Comparison of ENCODE assay signal across 1 cellular context in genomic region chr10:68074775-68075549, GRCh38.
TF ChIP-seq lines count a peak whose summit lies in the region.

Gene HERC4, minus strand, starts transcription at chr10:68075283. Its CDS starts 2,175 bp downstream, at chr10:68073108.

TF ChIP-seq in HepG2, 621 proteins besides CTCF, POLR2A, EP300 and RAD21 (continued from another document):
- TF ChIP-seq UBTF (CRISPR knock-in tag; IDR thresholded peaks at IDR 0.05), result peak; percentile 95
- TF ChIP-seq WIZ (CRISPR knock-in tag; IDR thresholded peaks at IDR 0.05), result peak; percentile 55; the same call in 1 of the 2 replicates
- TF ChIP-seq KDM6A (CRISPR knock-in tag; IDR thresholded peaks at IDR 0.05; ENCODE audit: low read depth), result 0 out of 2 replicates have a peak, but pooled peaks have one; percentile 32
- no peak for TF ChIP-seq SIX1 (CRISPR knock-in tag; IDR thresholded peaks at IDR 0.05; ENCODE audit: borderline replicate concordance)
- TF ChIP-seq REST (IDR thresholded peaks at IDR 0.05; ENCODE audit: borderline replicate concordance in 1 of 2, low read depth in 1 of 2, low read length in 2 of 2), result peak in 1 of 2 experiments; percentile 14; a peak in 1 of 4 replicates
- peak; percentile 83; the same call in 1 of the 2 replicates for TF ChIP-seq KDM5B (CRISPR knock-in tag; IDR thresholded peaks at IDR 0.05; ENCODE audit: borderline replicate concordance)
- TF ChIP-seq, protein P1, sequence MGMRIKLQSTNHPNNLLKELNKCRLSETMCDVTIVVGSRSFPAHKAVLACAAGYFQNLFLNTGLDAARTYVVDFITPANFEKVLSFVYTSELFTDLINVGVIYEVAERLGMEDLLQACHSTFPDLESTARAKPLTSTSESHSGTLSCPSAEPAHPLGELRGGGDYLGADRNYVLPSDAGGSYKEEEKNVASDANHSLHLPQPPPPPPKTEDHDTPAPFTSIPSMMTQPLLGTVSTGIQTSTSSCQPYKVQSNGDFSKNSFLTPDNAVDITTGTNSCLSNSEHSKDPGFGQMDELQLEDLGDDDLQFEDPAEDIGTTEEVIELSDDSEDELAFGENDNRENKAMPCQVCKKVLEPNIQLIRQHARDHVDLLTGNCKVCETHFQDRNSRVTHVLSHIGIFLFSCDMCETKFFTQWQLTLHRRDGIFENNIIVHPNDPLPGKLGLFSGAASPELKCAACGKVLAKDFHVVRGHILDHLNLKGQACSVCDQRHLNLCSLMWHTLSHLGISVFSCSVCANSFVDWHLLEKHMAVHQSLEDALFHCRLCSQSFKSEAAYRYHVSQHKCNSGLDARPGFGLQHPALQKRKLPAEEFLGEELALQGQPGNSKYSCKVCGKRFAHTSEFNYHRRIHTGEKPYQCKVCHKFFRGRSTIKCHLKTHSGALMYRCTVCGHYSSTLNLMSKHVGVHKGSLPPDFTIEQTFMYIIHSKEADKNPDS (CRISPR knock-in tag; IDR thresholded peaks at IDR 0.05), result no peak
- peak in 1 of 2 experiments; percentile 80; a peak in 1 of 4 replicates for TF ChIP-seq KLF16 (CRISPR knock-in tag; IDR thresholded peaks at IDR 0.05)
- peak; percentile 73; the same call in 1 of the 2 replicates for TF ChIP-seq KLF12 (CRISPR knock-in tag; IDR thresholded peaks at IDR 0.05; ENCODE audit: borderline replicate concordance)
- TF ChIP-seq GATAD1 (CRISPR knock-in tag; IDR thresholded peaks at IDR 0.05), result peak; percentile 28; the same call in 1 of the 2 replicates
- TF ChIP-seq POLR2AphosphoS5 (IDR thresholded peaks at IDR 0.05; ENCODE audit: low read depth, low read length), result peak; percentile 93
- TF ChIP-seq ELF3 (CRISPR knock-in tag; IDR thresholded peaks at IDR 0.05), result no peak
- TF ChIP-seq SOX6 (IDR thresholded peaks at IDR 0.05), result no peak
- TF ChIP-seq SOX6 (CRISPR knock-in tag; IDR thresholded peaks at IDR 0.05), result 0 out of 2 replicates have a peak, but pooled peaks have one; percentile 40
- no peak for TF ChIP-seq ZNF646 (CRISPR knock-in tag; IDR thresholded peaks at IDR 0.05)
- TF ChIP-seq, protein P2, sequence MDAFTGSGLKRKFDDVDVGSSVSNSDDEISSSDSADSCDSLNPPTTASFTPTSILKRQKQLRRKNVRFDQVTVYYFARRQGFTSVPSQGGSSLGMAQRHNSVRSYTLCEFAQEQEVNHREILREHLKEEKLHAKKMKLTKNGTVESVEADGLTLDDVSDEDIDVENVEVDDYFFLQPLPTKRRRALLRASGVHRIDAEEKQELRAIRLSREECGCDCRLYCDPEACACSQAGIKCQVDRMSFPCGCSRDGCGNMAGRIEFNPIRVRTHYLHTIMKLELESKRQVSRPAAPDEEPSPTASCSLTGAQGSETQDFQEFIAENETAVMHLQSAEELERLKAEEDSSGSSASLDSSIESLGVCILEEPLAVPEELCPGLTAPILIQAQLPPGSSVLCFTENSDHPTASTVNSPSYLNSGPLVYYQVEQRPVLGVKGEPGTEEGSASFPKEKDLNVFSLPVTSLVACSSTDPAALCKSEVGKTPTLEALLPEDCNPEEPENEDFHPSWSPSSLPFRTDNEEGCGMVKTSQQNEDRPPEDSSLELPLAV (CRISPR knock-in tag; conservative IDR thresholded peaks at IDR 0.05; ENCODE audit: low read depth), result no peak
- TF ChIP-seq, protein P3, sequence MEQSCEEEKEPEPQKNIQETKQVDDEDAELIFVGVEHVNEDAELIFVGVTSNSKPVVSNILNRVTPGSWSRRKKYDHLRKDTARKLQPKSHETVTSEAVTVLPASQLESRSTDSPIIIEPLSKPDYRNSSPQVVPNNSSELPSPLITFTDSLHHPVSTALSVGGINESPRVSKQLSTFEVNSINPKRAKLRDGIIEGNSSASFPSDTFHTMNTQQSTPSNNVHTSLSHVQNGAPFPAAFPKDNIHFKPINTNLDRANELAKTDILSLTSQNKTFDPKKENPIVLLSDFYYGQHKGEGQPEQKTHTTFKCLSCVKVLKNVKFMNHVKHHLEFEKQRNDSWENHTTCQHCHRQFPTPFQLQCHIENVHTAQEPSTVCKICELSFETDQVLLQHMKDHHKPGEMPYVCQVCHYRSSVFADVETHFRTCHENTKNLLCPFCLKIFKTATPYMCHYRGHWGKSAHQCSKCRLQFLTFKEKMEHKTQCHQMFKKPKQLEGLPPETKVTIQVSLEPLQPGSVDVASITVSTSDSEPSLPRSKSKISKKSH (CRISPR knock-in tag; IDR thresholded peaks at IDR 0.05; ENCODE audit: borderline replicate concordance), result peak; percentile 44; the same call in 1 of the 2 replicates
- 0 out of 2 replicates have a peak, but pooled peaks have one; percentile 37 for TF ChIP-seq RFXAP (CRISPR knock-in tag; IDR thresholded peaks at IDR 0.05; ENCODE audit: borderline replicate concordance)
- TF ChIP-seq ZNF75D (CRISPR knock-in tag; IDR thresholded peaks at IDR 0.05; ENCODE audit: borderline replicate concordance), result no peak
- TF ChIP-seq SOX13 (IDR thresholded peaks at IDR 0.05), result no peak
- TF ChIP-seq SOX13 (CRISPR knock-in tag; conservative IDR thresholded peaks at IDR 0.05 in 1 of 2, IDR thresholded peaks at IDR 0.05 in 1 of 2), result peak in 1 of 2 experiments; percentile 4; a peak in 1 of 4 replicates
- TF ChIP-seq, protein P4, sequence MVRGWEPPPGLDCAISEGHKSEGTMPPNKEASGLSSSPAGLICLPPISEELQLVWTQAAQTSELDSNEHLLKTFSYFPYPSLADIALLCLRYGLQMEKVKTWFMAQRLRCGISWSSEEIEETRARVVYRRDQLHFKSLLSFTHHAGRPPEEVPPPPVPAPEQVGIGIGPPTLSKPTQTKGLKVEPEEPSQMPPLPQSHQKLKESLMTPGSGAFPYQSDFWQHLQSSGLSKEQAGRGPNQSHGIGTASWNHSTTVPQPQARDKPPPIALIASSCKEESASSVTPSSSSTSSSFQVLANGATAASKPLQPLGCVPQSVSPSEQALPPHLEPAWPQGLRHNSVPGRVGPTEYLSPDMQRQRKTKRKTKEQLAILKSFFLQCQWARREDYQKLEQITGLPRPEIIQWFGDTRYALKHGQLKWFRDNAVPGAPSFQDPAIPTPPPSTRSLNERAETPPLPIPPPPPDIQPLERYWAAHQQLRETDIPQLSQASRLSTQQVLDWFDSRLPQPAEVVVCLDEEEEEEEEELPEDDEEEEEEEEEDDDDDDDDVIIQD (CRISPR knock-in tag; IDR thresholded peaks at IDR 0.05; ENCODE audit: low read depth), result peak; percentile 5; the same call in 1 of the 2 replicates
- no peak for TF ChIP-seq PHF21A (CRISPR knock-in tag; IDR thresholded peaks at IDR 0.05)
- no peak; the same call in 1 of the 2 replicates for TF ChIP-seq TMF1 (CRISPR knock-in tag; IDR thresholded peaks at IDR 0.05; ENCODE audit: low read depth)
- peak; percentile 57; the same call in 1 of the 2 replicates for TF ChIP-seq ZNF614 (CRISPR knock-in tag; IDR thresholded peaks at IDR 0.05; ENCODE audit: borderline replicate concordance)
- TF ChIP-seq ZNF446 (CRISPR knock-in tag; IDR thresholded peaks at IDR 0.05), result no peak
- TF ChIP-seq FOXA3 (CRISPR knock-in tag; IDR thresholded peaks at IDR 0.05), result 0 out of 2 replicates have a peak, but pooled peaks have one; percentile 7
